ENCODE assay signal across 18 cellular contexts in genomic region chr14:68566075-68566474, GRCh38.
A peak's percentile ranks its signal among the peaks of the same experiment; 100 is the strongest.
DNase-seq lines count a peak whose midpoint lies in the region; ATAC-seq and TF ChIP-seq lines count a peak whose summit lies in the region.
"Had no signal": no experiment of that assay in that cellular context is flagged by ENCODE, and none has a peak within 500 bp of the region (broad histone marks: within the 10 kb centered on the region; RNA-seq: fewer than 3 reads in every experiment).

No MANE protein-coding gene starts in this region.

- no peaks in the 10 kb centered on the region for H3K36me3 Mint-ChIP-seq in activated T-cell treated with anti-CD3 and anti-CD28 coated beads, Interleukin-2, amount 50 U/mL, for 4 hours (ENCODE audit: insufficient read depth)

- H3K9me3 ChIP-seq in HCT116 (ENCODE audit: control insufficient read depth in 1 of 2, insufficient read depth in 1 of 2, low read depth in 1 of 2, low read length in 2 of 2) (no peaks in the 10 kb centered on the region), lower lobe of right lung (peaks cover 2% of the 10 kb centered on the region), suprapubic skin (no peaks in the 10 kb centered on the region)
- H3K9me3 ChIP-seq: adrenal gland had no signal

- no peaks in the 10 kb centered on the region for H3K79me2 ChIP-seq in HCT116 (ENCODE audit: insufficient read depth, low read length)

- H3K4me1 Mint-ChIP-seq in activated T-cell treated with anti-CD3 and anti-CD28 coated beads, Interleukin-2, amount 50 U/mL, for 4 hours (ENCODE audit: low read depth) = peaks cover 33% of the 10 kb centered on the region

- 0 out of 2 replicates have a peak overlapping the region, but pooled peaks have one; percentile 24 for H3K9ac ChIP-seq in HCT116 (ENCODE audit: low read length)

- H3K4me3 ChIP-seq in HCT116 (replicated peaks in 1 of 2; ENCODE audit: low read depth in 1 of 2, low read length in 2 of 2) (no peak overlapping the region), lower lobe of right lung (no peak overlapping the region), suprapubic skin (no peak overlapping the region)
- H3K4me3 ChIP-seq: adrenal gland had no signal

- POLR2A ChIA-PET in HCT116 (lab: Charles Lee) = interaction anchor here (0.8 to 1.8 kb wide), 4 partner anchors 10 to 222 kb away, joined by 3 to 4 read pairs (median 3); no protein-coding TSS in a partner anchor

- no peak for ATAC-seq in HCT116
- ATAC-seq in lower lobe of right lung = peak in 1 of 2 donors; percentile 28
- ATAC-seq in activated T-cell treated with anti-CD3 and anti-CD28 coated beads, Interleukin-2, amount 50 U/mL, for 4 hours = no peak
- ATAC-seq: foreskin keratinocyte, left lobe of liver, Right ventricle myocardium inferior, T-helper 17 cell had no signal

- WGBS in suprapubic skin = 68% methylated on average over 2 of the region's 2 CpGs

- H2AFZ ChIP-seq in HCT116 (ENCODE audit: low read depth, low read length, poor library complexity, severe bottlenecking) = no peak overlapping the region

- H3K27me3 Mint-ChIP-seq in activated T-cell treated with anti-CD3 and anti-CD28 coated beads, Interleukin-2, amount 50 U/mL, for 4 hours (ENCODE audit: low read depth) = no peaks in the 10 kb centered on the region
- H3K27me3 Mint-ChIP-seq: central memory CD8-positive, alpha-beta T cell; T-helper 17 cell had no signal

- H3K4me1 ChIP-seq in HCT116 (ENCODE audit: control insufficient read depth in 1 of 2, insufficient read depth in 2 of 2, low read length in 2 of 2) = peaks cover 49 to 58% of the 10 kb centered on the region in 2 experiments
- H3K4me1 ChIP-seq in lower lobe of right lung = peaks cover 75% of the 10 kb centered on the region
- peaks cover 67% of the 10 kb centered on the region for H3K4me1 ChIP-seq in suprapubic skin

- H3K27me3 ChIP-seq in HCT116 (ENCODE audit: insufficient read depth, low read length) = no peaks in the 10 kb centered on the region
- H3K27me3 ChIP-seq in lower lobe of right lung (ENCODE audit: low read depth) = no peaks in the 10 kb centered on the region
- H3K27me3 ChIP-seq in suprapubic skin = no peaks in the 10 kb centered on the region
- H3K27me3 ChIP-seq: adrenal gland, foreskin keratinocyte had no signal

- DNase-seq in HCT116 (ENCODE audit: low read depth, low spot score) (no peak), T47D (ENCODE audit: low read depth in 1 of 2, low spot score in 1 of 2) (peak; percentile 60 to 82), lower lobe of right lung (no peak), suprapubic skin (ENCODE audit: low spot score in 2 of 2) (no peak), SW480 (ENCODE audit: low spot score) (no peak), DMS79 treated with DMSO at 0.1 percent for 48 hours (lab: John Stamatoyannopoulos, UW) (no peak)
- no peak for DNase-seq in activated T-cell treated with anti-CD3 and anti-CD28 coated beads, Interleukin-2, amount 50 U/mL, for 4 hours
- DNase-seq: activated CD4-positive, CD25-positive, alpha-beta regulatory T cell treated with anti-CD3 and anti-CD28 coated beads, Interleukin-2, amount 50 U/mL, for 72 hours; adrenal gland; GF-D8; naive B cell; NCI-H1436; stimulated activated naive CD4-positive, alpha-beta T cell; T-helper 17 cell had no signal

- H3K27ac ChIP-seq in HCT116 (ENCODE audit: low read depth, low read length) = peak overlapping the region; percentile 62
- H3K27ac ChIP-seq in lower lobe of right lung = peak overlapping the region; percentile 43
- H3K27ac ChIP-seq in suprapubic skin = peak overlapping the region; percentile 84
- H3K27ac ChIP-seq: foreskin keratinocyte had no signal

- no peaks in the 10 kb centered on the region for H3K9me2 ChIP-seq in HCT116 (ENCODE audit: insufficient read depth)

- CTCF ChIA-PET in HCT116 (lab: Charles Lee) = no interaction called here

- no peak for TF ChIP-seq RAD21 in HCT116 (IDR thresholded peaks at IDR 0.05; ENCODE audit: low read depth)

- in situ Hi-C loops in T47D (cut with HindIII; ENCODE audit: low pct_unique_long_range_greater_than_20kb, low sequenced_read_pairs) = no loop called here

- RAD21 ChIA-PET in HCT116 (lab: Charles Lee; ENCODE audit: low non-redundant PET in 1 of 2, low total read pairs in 2 of 2, uncharacterized antibody in 2 of 2, unreplicated experiment in 2 of 2) = no interaction called here

- H3K9me3 Mint-ChIP-seq in activated T-cell treated with anti-CD3 and anti-CD28 coated beads, Interleukin-2, amount 50 U/mL, for 4 hours = no peaks in the 10 kb centered on the region
- H3K9me3 Mint-ChIP-seq: central memory CD8-positive, alpha-beta T cell had no signal

- TF ChIP-seq EP300 in suprapubic skin (IDR thresholded peaks at IDR 0.05) = no peak

- no peaks in the 10 kb centered on the region for H3K36me3 ChIP-seq in HCT116 (ENCODE audit: control insufficient read depth in 1 of 2, insufficient read depth in 2 of 2, low read length in 2 of 2)
- no peaks in the 10 kb centered on the region for H3K36me3 ChIP-seq in lower lobe of right lung
- H3K36me3 ChIP-seq in suprapubic skin = no peaks in the 10 kb centered on the region
- H3K36me3 ChIP-seq: adrenal gland had no signal

- TF ChIP-seq CTCF in HCT116 (IDR thresholded peaks at IDR 0.05 in 2 of 3, conservative IDR thresholded peaks at IDR 0.05 in 1 of 3; ENCODE audit: borderline replicate concordance in 1 of 3, insufficient read depth in 1 of 3, low read depth in 2 of 3, low read length in 2 of 3) (no peak), lower lobe of right lung (IDR thresholded peaks at IDR 0.05) (no peak), suprapubic skin (IDR thresholded peaks at IDR 0.05) (no peak)

- no peak for TF ChIP-seq POLR2A in HCT116 (IDR thresholded peaks at IDR 0.05; ENCODE audit: borderline replicate concordance, extremely low read depth, insufficient read depth, insufficient read length)
- TF ChIP-seq POLR2A in suprapubic skin (IDR thresholded peaks at IDR 0.05) = no peak

- peak overlapping the region; percentile 59 for H3K4me2 ChIP-seq in HCT116 (ENCODE audit: low read length)

- H4K20me1 ChIP-seq in HCT116 (ENCODE audit: insufficient read depth) = no peaks in the 10 kb centered on the region

- H3K4me3 Mint-ChIP-seq in activated T-cell treated with anti-CD3 and anti-CD28 coated beads, Interleukin-2, amount 50 U/mL, for 4 hours = no peak overlapping the region
- H3K4me3 Mint-ChIP-seq: central memory CD8-positive, alpha-beta T cell; naive B cell; T-helper 17 cell had no signal

- BruUV-seq in HCT116 (replicated peaks; lab: Mats Ljungman, UMichigan) = no TSS peak

- intact Hi-C loops in HCT116 (cut with micrococcal nuclease) = no loop called here
- intact Hi-C loops in lower lobe of right lung (cut with DNase I) = no loop called here

TF ChIP-seq in HCT116, 20 proteins besides CTCF, POLR2A, EP300 and RAD21 (continues in another document):
- TF ChIP-seq TCF7L2 (IDR thresholded peaks at IDR 0.05; ENCODE audit: borderline replicate concordance, extremely low read depth, insufficient read depth, insufficient read length) = no peak
- TF ChIP-seq SRF (IDR thresholded peaks at IDR 0.05; ENCODE audit: low read depth) = no peak
- TF ChIP-seq, protein P1, sequence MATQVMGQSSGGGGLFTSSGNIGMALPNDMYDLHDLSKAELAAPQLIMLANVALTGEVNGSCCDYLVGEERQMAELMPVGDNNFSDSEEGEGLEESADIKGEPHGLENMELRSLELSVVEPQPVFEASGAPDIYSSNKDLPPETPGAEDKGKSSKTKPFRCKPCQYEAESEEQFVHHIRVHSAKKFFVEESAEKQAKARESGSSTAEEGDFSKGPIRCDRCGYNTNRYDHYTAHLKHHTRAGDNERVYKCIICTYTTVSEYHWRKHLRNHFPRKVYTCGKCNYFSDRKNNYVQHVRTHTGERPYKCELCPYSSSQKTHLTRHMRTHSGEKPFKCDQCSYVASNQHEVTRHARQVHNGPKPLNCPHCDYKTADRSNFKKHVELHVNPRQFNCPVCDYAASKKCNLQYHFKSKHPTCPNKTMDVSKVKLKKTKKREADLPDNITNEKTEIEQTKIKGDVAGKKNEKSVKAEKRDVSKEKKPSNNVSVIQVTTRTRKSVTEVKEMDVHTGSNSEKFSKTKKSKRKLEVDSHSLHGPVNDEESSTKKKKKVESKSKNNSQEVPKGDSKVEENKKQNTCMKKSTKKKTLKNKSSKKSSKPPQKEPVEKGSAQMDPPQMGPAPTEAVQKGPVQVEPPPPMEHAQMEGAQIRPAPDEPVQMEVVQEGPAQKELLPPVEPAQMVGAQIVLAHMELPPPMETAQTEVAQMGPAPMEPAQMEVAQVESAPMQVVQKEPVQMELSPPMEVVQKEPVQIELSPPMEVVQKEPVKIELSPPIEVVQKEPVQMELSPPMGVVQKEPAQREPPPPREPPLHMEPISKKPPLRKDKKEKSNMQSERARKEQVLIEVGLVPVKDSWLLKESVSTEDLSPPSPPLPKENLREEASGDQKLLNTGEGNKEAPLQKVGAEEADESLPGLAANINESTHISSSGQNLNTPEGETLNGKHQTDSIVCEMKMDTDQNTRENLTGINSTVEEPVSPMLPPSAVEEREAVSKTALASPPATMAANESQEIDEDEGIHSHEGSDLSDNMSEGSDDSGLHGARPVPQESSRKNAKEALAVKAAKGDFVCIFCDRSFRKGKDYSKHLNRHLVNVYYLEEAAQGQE (IDR thresholded peaks at IDR 0.05; ENCODE audit: low read depth) = no peak
- TF ChIP-seq CEBPB (IDR thresholded peaks at IDR 0.05; ENCODE audit: low read depth) = no peak
- TF ChIP-seq POLR2AphosphoS5 (IDR thresholded peaks at IDR 0.05; ENCODE audit: low read depth, low read length) = no peak
- no peak for TF ChIP-seq MAX (IDR thresholded peaks at IDR 0.05)
- TF ChIP-seq ELF1 (IDR thresholded peaks at IDR 0.05; ENCODE audit: borderline replicate concordance, low read depth) = no peak
- no peak for TF ChIP-seq ZFX (IDR thresholded peaks at IDR 0.05)
- no peak for TF ChIP-seq CBX3 (IDR thresholded peaks at IDR 0.05; ENCODE audit: low read depth)
- no peak for TF ChIP-seq ZNF274 (IDR thresholded peaks at IDR 0.05; ENCODE audit: low read depth, low read length)

Comparison
In these comparisons a context has a peak if more than half of its experiments do, and no peak if none do; other contexts are left out.
1. DNase-seq: peak in T47D (2 of 2); none in HCT116 (single experiment), lower lobe of right lung (single experiment), suprapubic skin (0 of 2), SW480 (single experiment), activated T-cell treated with anti-CD3 and anti-CD28 coated beads, Interleukin-2, amount 50 U/mL, for 4 hours (single experiment) and DMS79 treated with DMSO at 0.1 percent for 48 hours (single experiment).
2. Peak in every context shown above with its lines, with median percentiles within 50 percentile points of each other: H3K27ac ChIP-seq.